In genomic region chr1:12189328-12189682, GRCh38 we compare ENCODE assay signal across 1 cellular context.
TF ChIP-seq lines count a peak whose summit lies in the region.

No MANE protein-coding gene starts in this region.

TF ChIP-seq in HepG2, 621 proteins besides CTCF, POLR2A, EP300 and RAD21:
- TF ChIP-seq ZNF629 (CRISPR knock-in tag; conservative IDR thresholded peaks at IDR 0.05) (peak; percentile 79), EED (CRISPR knock-in tag; IDR thresholded peaks at IDR 0.05) (no peak), ZNF3 (CRISPR knock-in tag; IDR thresholded peaks at IDR 0.05) (peak; percentile 80; the same call in 1 of the 2 replicates)
